In genomic region chr2:47006374-47007220, GRCh38 we compare ENCODE assay signal across 15 cellular contexts.
DNase-seq lines count a peak whose midpoint lies in the region; ATAC-seq and TF ChIP-seq lines count a peak whose summit lies in the region.
"Had no signal": no experiment of that assay in that cellular context is flagged by ENCODE, and none has a peak within 500 bp of the region (broad histone marks: within the 10 kb centered on the region; RNA-seq: fewer than 3 reads in every experiment).

No MANE protein-coding gene starts in this region.

- H3K4ac ChIP-seq in IMR-90 (ENCODE audit: low read depth, low read length): no peak overlapping the region

- H3K9me3 ChIP-seq in IMR-90 (ENCODE audit: control insufficient read depth, insufficient read depth, low read length) (no peaks in the 10 kb centered on the region), gastrocnemius medialis (no peaks in the 10 kb centered on the region)
- H3K9me3 ChIP-seq: ovary, vagina had no signal

- no peak overlapping the region for H3K9ac ChIP-seq in IMR-90 (ENCODE audit: low read depth, low read length)

- no peak overlapping the region for H3K23ac ChIP-seq in IMR-90 (ENCODE audit: low read depth, low read length)

- no peak overlapping the region for H3K4me3 ChIP-seq in GM06990 (replicated peaks; ENCODE audit: low read depth, low read length)
- H3K4me3 ChIP-seq in IMR-90 (ENCODE audit: insufficient read depth, low read depth, low read length): no peak overlapping the region
- H3K4me3 ChIP-seq in epithelial cell of proximal tubule (ENCODE audit: low read depth, low read length): no peak overlapping the region
- no peak overlapping the region for H3K4me3 ChIP-seq in gastrocnemius medialis
- H3K4me3 ChIP-seq: K562, ovary, vagina had no signal

- no peak overlapping the region for H4K91ac ChIP-seq in IMR-90 (ENCODE audit: insufficient read depth, low read depth, low read length)

- peaks cover 6 to 63% of the 10 kb centered on the region in 2 experiments; a peak in 3 of 4 replicates for H3K79me1 ChIP-seq in IMR-90 (ENCODE audit: low read depth in 1 of 2, low read length in 2 of 2)

- POLR2A ChIA-PET in IMR-90 (lab: Charles Lee; ENCODE audit: unreplicated experiment): interaction anchor here (0.6 kb wide), 1 partner anchor 59 kb away, joined by 3 read pairs; no protein-coding TSS in a partner anchor

- H3K4me2 ChIP-seq in IMR-90 (ENCODE audit: low read depth, low read length): no peak overlapping the region

- peaks cover 34% of the 10 kb centered on the region for H3K36me3 ChIP-seq in GM06990 (ENCODE audit: control insufficient read depth, insufficient read depth, low read length)
- peaks cover 27% of the 10 kb centered on the region for H3K36me3 ChIP-seq in IMR-90 (ENCODE audit: control insufficient read depth, insufficient read depth, low read length)
- no peaks in the 10 kb centered on the region for H3K36me3 ChIP-seq in gastrocnemius medialis
- H3K36me3 ChIP-seq: ovary had no signal

- no peak overlapping the region for H2BK15ac ChIP-seq in IMR-90 (ENCODE audit: low read depth, low read length)

- H2BK20ac ChIP-seq in IMR-90 (ENCODE audit: low read depth, low read length): no peak overlapping the region

- ATAC-seq in IMR-90 (ENCODE audit: low read depth) (no peak), gastrocnemius medialis (peak in 1 of 2 donors; percentile 8), GM18909 (IDR thresholded peaks at IDR 0.05; ENCODE audit: poor library complexity, unreplicated experiment) (no peak), GM21360 (IDR thresholded peaks at IDR 0.05; ENCODE audit: unreplicated experiment) (no peak)

- no peak for TF ChIP-seq POLR2A in IMR-90 (IDR thresholded peaks at IDR 0.05; ENCODE audit: low read depth, low read length)
- no peak for TF ChIP-seq POLR2A in gastrocnemius medialis (IDR thresholded peaks at IDR 0.05)

- dilution Hi-C loops in IMR-90 (cut with HindIII; ENCODE audit: low sequenced_read_pairs, unreplicated experiment): no loop called here

- H3K14ac ChIP-seq in IMR-90 (replicated peaks; ENCODE audit: low read depth, low read length): no peak overlapping the region

- no peak for TF ChIP-seq RAD21 in IMR-90 (IDR thresholded peaks at IDR 0.05; ENCODE audit: low read length)

- in situ Hi-C loops in IMR-90 (cut with MboI; ENCODE audit: low sequenced_read_pairs) (no loop called here), gastrocnemius medialis (cut with MboI; ENCODE audit: low sequenced_read_pairs in 4 of 4) (loop anchor here in 1 of 4 donors (25.0 kb wide), 1 partner anchor 156 kb away; the partner anchor contains the start of gene STPG4)

- H4K5ac ChIP-seq in IMR-90 (ENCODE audit: low read depth, low read length): no peak overlapping the region

- 0 out of 2 replicates have a peak overlapping the region, but pooled peaks have one; percentile 14 for H2AK5ac ChIP-seq in IMR-90 (ENCODE audit: low read depth, low read length)

- BruUV-seq in IMR-90 (replicated peaks; lab: Mats Ljungman, UMichigan): no TSS peak

- no peak overlapping the region for H3K18ac ChIP-seq in IMR-90 (ENCODE audit: low read depth, low read length)

- H2BK5ac ChIP-seq in IMR-90 (ENCODE audit: low read depth, low read length, poor library complexity, severe bottlenecking): no peak overlapping the region

- H3K27me3 ChIP-seq in GM06990 (replicated peaks; ENCODE audit: control insufficient read depth, insufficient read depth, low read length) (no peaks in the 10 kb centered on the region), IMR-90 (ENCODE audit: control insufficient read depth, insufficient read depth, low read length) (no peaks in the 10 kb centered on the region), gastrocnemius medialis (no peaks in the 10 kb centered on the region)
- H3K27me3 ChIP-seq: ovary, vagina had no signal

- no peak overlapping the region for H2AFZ ChIP-seq in IMR-90 (replicated peaks; ENCODE audit: low read length, poor library complexity)

- intact Hi-C loops in IMR-90 (cut with micrococcal nuclease): no loop called here
- intact Hi-C loops in gastrocnemius medialis (cut with DNase I; ENCODE audit: low total_unique reads): no loop called here

- no peak overlapping the region for H3K27ac ChIP-seq in IMR-90 (ENCODE audit: insufficient read depth, low read length)
- peak overlapping the region in 3 of 4 donors; percentile 50 to 65 (median 52) for H3K27ac ChIP-seq in gastrocnemius medialis

- no peak overlapping the region for H4K8ac ChIP-seq in IMR-90 (ENCODE audit: low read depth in 2 of 2, low read length in 2 of 2)

- no peak overlapping the region for H2BK120ac ChIP-seq in IMR-90 (ENCODE audit: low read depth, low read length)

- H3K4me1 ChIP-seq in IMR-90 (ENCODE audit: control insufficient read depth, insufficient read depth, low read length): peaks cover 32% of the 10 kb centered on the region
- peaks cover 35 to 43% of the 10 kb centered on the region in 2 donors for H3K4me1 ChIP-seq in gastrocnemius medialis

- WGBS in IMR-90 (ENCODE audit: extremely low coverage in 2 of 2, insufficient read length in 1 of 2), 2 experiments: 91% methylated on average over 7 of the region's 19 CpGs; no CpG with 5 or more reads in 1 of the 2 experiments

- H3K56ac ChIP-seq in IMR-90 (ENCODE audit: extremely low read depth, insufficient read depth, low read length): no peak overlapping the region

- H3K9me1 ChIP-seq in IMR-90 (ENCODE audit: insufficient read depth, low read length): peaks cover 42% of the 10 kb centered on the region

- DNase-seq in GM06990 (ENCODE audit: extremely low read depth, insufficient read length) (no peak), IMR-90 (no peak), epithelial cell of proximal tubule (ENCODE audit: low read depth) (no peak), gastrocnemius medialis (no peak), kidney tubule cell (ENCODE audit: low spot score) (no peak)
- DNase-seq: activated B cell treated with CpG ODN at 0.5 μM for 24 hours; activated naive CD4-positive, alpha-beta T cell treated with anti-CD3 and anti-CD28 coated beads for 36 hours; CD8-positive, alpha-beta memory T cell; GDM1; mammary epithelial cell; ovary had no signal

- H4K20me1 ChIP-seq in IMR-90 (ENCODE audit: insufficient read depth, low read length): peaks cover 5% of the 10 kb centered on the region; the same call in 1 of the 2 replicates

- CTCF ChIA-PET in IMR-90 (lab: Yijun Ruan, JAX): no interaction called here

- H2AK9ac ChIP-seq in IMR-90 (replicated peaks; ENCODE audit: low read depth, low read length, poor library complexity): peak overlapping the region; percentile 68

- TF ChIP-seq CTCF in GM06990 (IDR thresholded peaks at IDR 0.05; ENCODE audit: insufficient read depth, low read length, poor library complexity, severe bottlenecking) (peak; percentile 21), IMR-90 (conservative IDR thresholded peaks at IDR 0.05; ENCODE audit: low read depth, low read length) (no peak), epithelial cell of proximal tubule (conservative IDR thresholded peaks at IDR 0.05; ENCODE audit: low read depth, low read length) (peak; percentile 8), gastrocnemius medialis (IDR thresholded peaks at IDR 0.05 in 4 of 5, conservative IDR thresholded peaks at IDR 0.05 in 1 of 5) (peak in 2 of 5 experiments; percentile 13 to 17)

TF ChIP-seq in IMR-90, 13 proteins besides CTCF, POLR2A, EP300 and RAD21:
- no peak for TF ChIP-seq SMC3 (IDR thresholded peaks at IDR 0.05; ENCODE audit: low read depth, low read length)
- TF ChIP-seq CHD1 (IDR thresholded peaks at IDR 0.05; ENCODE audit: low read depth, low read length): no peak
